ENCODE assay signal across 14 cellular contexts in genomic region chr18:35178260-35178659, GRCh38.
DNase-seq lines count a peak whose midpoint lies in the region; ATAC-seq and TF ChIP-seq lines count a peak whose summit lies in the region.
"Had no signal": no experiment of that assay in that cellular context is flagged by ENCODE, and none has a peak within 500 bp of the region (broad histone marks: within the 10 kb centered on the region; RNA-seq: fewer than 3 reads in every experiment).

No MANE protein-coding gene starts in this region.

- H3K9me3 ChIP-seq in MG63 (no peaks in the 10 kb centered on the region; the same call in 1 of the 2 replicates), mammary epithelial cell (replicated peaks; ENCODE audit: insufficient read depth, low read length) (no peaks in the 10 kb centered on the region), gastrocnemius medialis (no peaks in the 10 kb centered on the region)

- H3K4me1 Mint-ChIP-seq in activated T-cell treated with anti-CD3 and anti-CD28 coated beads, Interleukin-2, amount 50 U/mL, for 4 hours (ENCODE audit: low read depth): peaks cover 7% of the 10 kb centered on the region
- H3K4me1 Mint-ChIP-seq: nephron had no signal

- H4K20me1 ChIP-seq in mammary epithelial cell (ENCODE audit: insufficient read depth, low read length): no peaks in the 10 kb centered on the region

- no peak for TF ChIP-seq POLR2A in gastrocnemius medialis (IDR thresholded peaks at IDR 0.05)

- H3K9ac ChIP-seq in mammary epithelial cell (ENCODE audit: insufficient read depth, low read length): no peak overlapping the region

- no peak overlapping the region for H3K27ac ChIP-seq in mammary epithelial cell (ENCODE audit: insufficient read depth, low read depth, low read length)
- no peak overlapping the region for H3K27ac ChIP-seq in gastrocnemius medialis

- no TSS peak for BruUV-seq in mammary epithelial cell (replicated peaks; lab: Mats Ljungman, UMichigan)

- TF ChIP-seq CTCF in mammary epithelial cell (conservative IDR thresholded peaks at IDR 0.05 in 1 of 2, IDR thresholded peaks at IDR 0.05 in 1 of 2; ENCODE audit: extremely low read depth in 1 of 2, insufficient read depth in 1 of 2, low read depth in 1 of 2, low read length in 2 of 2) (no peak), gastrocnemius medialis (IDR thresholded peaks at IDR 0.05 in 4 of 5, conservative IDR thresholded peaks at IDR 0.05 in 1 of 5) (no peak)

- in situ Hi-C loops in mammary epithelial cell (cut with MboI; ENCODE audit: low sequenced_read_pairs in 2 of 2): no loop called here
- in situ Hi-C loops in gastrocnemius medialis (cut with MboI; ENCODE audit: low sequenced_read_pairs in 4 of 4): no loop called here

- no peak for DNase-seq in activated T-cell treated with anti-CD3 and anti-CD28 coated beads, Interleukin-2, amount 50 U/mL, for 4 hours
- DNase-seq in activated T-cell treated with anti-CD3 and anti-CD28 coated beads for 4 hours: no peak
- DNase-seq in MG63: peak; percentile 88
- DNase-seq in mammary epithelial cell: peak; percentile 62
- peak; percentile 13 to 31 for DNase-seq in gastrocnemius medialis
- no peak for DNase-seq in HEK293T (ENCODE audit: extremely low spot score)
- no peak for DNase-seq in NCI-H2196 treated with DMSO at 0.1 percent for 48 hours (lab: John Stamatoyannopoulos, UW; ENCODE audit: unreplicated experiment)
- DNase-seq: activated naive CD4-positive, alpha-beta T cell treated with anti-CD3 and anti-CD28 coated beads, Interleukin-2, amount 10 ng/mL, durations not matched to agents 7 days and 5 days; effector CD8-positive, alpha-beta T cell; MM.1S; stimulated activated CD4-positive, alpha-beta T cell treated with anti-CD3 and anti-CD28 coated beads, Interleukin-12 subunit alpha, Interleukin-12 subunit beta, amount 100 ng/mL, for 4 hours; stimulated activated naive CD4-positive, alpha-beta T cell had no signal

- H3K36me3 ChIP-seq in MG63: no peaks in the 10 kb centered on the region
- H3K36me3 ChIP-seq in mammary epithelial cell (ENCODE audit: insufficient read depth, low read length): no peaks in the 10 kb centered on the region
- H3K36me3 ChIP-seq in gastrocnemius medialis: no peaks in the 10 kb centered on the region

- CTCF ChIA-PET in mammary epithelial cell (lab: Charles Lee; ENCODE audit: low non-redundant PET) (interaction anchor here (0.7 kb wide), 1 partner anchor 177 kb away, joined by 3 read pairs; no protein-coding TSS in a partner anchor), HEK293T (lab: Yijun Ruan, JAX) (no interaction called here)

- no peak overlapping the region for H3K4me3 Mint-ChIP-seq in activated T-cell treated with anti-CD3 and anti-CD28 coated beads, Interleukin-2, amount 50 U/mL, for 4 hours
- H3K4me3 Mint-ChIP-seq: activated naive CD4-positive, alpha-beta T cell treated with anti-CD3 and anti-CD28 coated beads, Interleukin-2, amount 10 ng/mL, durations not matched to agents 7 days and 5 days; nephron had no signal

- H3K27me3 ChIP-seq in MG63 (no peaks in the 10 kb centered on the region), mammary epithelial cell (ENCODE audit: insufficient read depth, low read length) (no peaks in the 10 kb centered on the region), gastrocnemius medialis (no peaks in the 10 kb centered on the region)

- no peaks in the 10 kb centered on the region for H3K27me3 Mint-ChIP-seq in activated T-cell treated with anti-CD3 and anti-CD28 coated beads, Interleukin-2, amount 50 U/mL, for 4 hours (ENCODE audit: low read depth)

- dilution Hi-C loops in mammary epithelial cell (cut with HindIII; ENCODE audit: low sequenced_read_pairs): no loop called here

- no peak overlapping the region for H2AFZ ChIP-seq in mammary epithelial cell (ENCODE audit: low read depth, low read length)

- H3K36me3 Mint-ChIP-seq in activated T-cell treated with anti-CD3 and anti-CD28 coated beads, Interleukin-2, amount 50 U/mL, for 4 hours (ENCODE audit: insufficient read depth): no peaks in the 10 kb centered on the region
- H3K36me3 Mint-ChIP-seq: activated naive CD4-positive, alpha-beta T cell treated with anti-CD3 and anti-CD28 coated beads, Interleukin-2, amount 10 ng/mL, durations not matched to agents 7 days and 5 days had no signal

- H3K79me2 ChIP-seq in mammary epithelial cell (ENCODE audit: insufficient read depth, low read length): no peaks in the 10 kb centered on the region

- peaks cover 9% of the 10 kb centered on the region for H3K9me3 Mint-ChIP-seq in activated T-cell treated with anti-CD3 and anti-CD28 coated beads, Interleukin-2, amount 50 U/mL, for 4 hours

- H3K4me3 ChIP-seq in MG63 (no peak overlapping the region), mammary epithelial cell (replicated peaks in 1 of 3; ENCODE audit: insufficient read depth in 1 of 3, low read depth in 2 of 3, low read length in 3 of 3) (no peak overlapping the region), gastrocnemius medialis (no peak overlapping the region)

- H3K4me1 ChIP-seq in mammary epithelial cell (ENCODE audit: insufficient read depth, low read length): no peaks in the 10 kb centered on the region
- H3K4me1 ChIP-seq in gastrocnemius medialis: no peaks in the 10 kb centered on the region

- peak; percentile 57 to 66 for ATAC-seq in activated T-cell treated with anti-CD3 and anti-CD28 coated beads, Interleukin-2, amount 50 U/mL, for 4 hours
- ATAC-seq in gastrocnemius medialis (peak; percentile 75 to 83), HG02852 (IDR thresholded peaks at IDR 0.05; ENCODE audit: unreplicated experiment) (no peak)

- POLR2A ChIA-PET in HEK293T (lab: Yijun Ruan, JAX): no interaction called here

- WGBS in mammary epithelial cell (ENCODE audit: low coverage, missing lambda C conversion rate): 86% methylated on average over 3 of the region's 3 CpGs

- no peak overlapping the region for H3K4me2 ChIP-seq in mammary epithelial cell (ENCODE audit: insufficient read depth, low read depth, low read length)

- intact Hi-C loops in mammary epithelial cell (cut with micrococcal nuclease): no loop called here
- intact Hi-C loops in gastrocnemius medialis (cut with DNase I; ENCODE audit: low total_unique reads): no loop called here

TF ChIP-seq in HEK293T, 16 proteins besides CTCF, POLR2A, EP300 and RAD21:
- TF ChIP-seq LEF1 (IDR thresholded peaks at IDR 0.05; ENCODE audit: borderline replicate concordance): no peak
- TF ChIP-seq L3MBTL2 (conservative IDR thresholded peaks at IDR 0.05): no peak
- no peak for TF ChIP-seq CTBP1 (IDR thresholded peaks at IDR 0.05; ENCODE audit: borderline replicate concordance)
- TF ChIP-seq ELF4 (IDR thresholded peaks at IDR 0.05): no peak
- TF ChIP-seq BHLHE40 (IDR thresholded peaks at IDR 0.05; ENCODE audit: borderline replicate concordance): no peak

Comparison
In these comparisons a context has a peak if more than half of its experiments do, and no peak if none do; other contexts are left out.
1. DNase-seq: peak in MG63 (single experiment), mammary epithelial cell (single experiment) and gastrocnemius medialis (2 of 2); none in activated T-cell treated with anti-CD3 and anti-CD28 coated beads, Interleukin-2, amount 50 U/mL, for 4 hours (single experiment), activated T-cell treated with anti-CD3 and anti-CD28 coated beads for 4 hours (single experiment), HEK293T (single experiment) and NCI-H2196 treated with DMSO at 0.1 percent for 48 hours (single experiment).